20 cellular contexts compared by ENCODE assay signal in genomic region chr6:5684320-5684719, GRCh38.
DNase-seq lines count a peak whose midpoint lies in the region; ATAC-seq, FAIRE-seq and TF ChIP-seq lines count a peak whose summit lies in the region.
"Had no signal": no experiment of that assay in that cellular context is flagged by ENCODE, and none has a peak within 500 bp of the region (broad histone marks: within the 10 kb centered on the region; RNA-seq: fewer than 3 reads in every experiment).

No MANE protein-coding gene starts in this region.

- H3K27me3 Mint-ChIP-seq in astrocyte (ENCODE audit: low read depth, unreplicated experiment) (no peaks in the 10 kb centered on the region), glutamatergic neuron (ENCODE audit: unreplicated experiment) (peaks cover 2% of the 10 kb centered on the region)

- DNase-seq in AG10803 (ENCODE audit: low read depth): peak; percentile 38
- DNase-seq in IMR-90: peak; percentile 67
- DNase-seq in astrocyte (ENCODE audit: low read depth): peak; percentile 39
- no peak for DNase-seq in mesenchymal stem cell
- DNase-seq in activated naive CD4-positive, alpha-beta T cell treated with Interleukin-2 at 50 U/mL for 16 hours: no peak
- DNase-seq in hypothalamus (lab: John Stamatoyannopoulos, UW): no peak
- DNase-seq in glutamatergic neuron: no peak
- DNase-seq: COR-L47; GF-D8; left ventricle myocardium inferior; MV-4-11; NCI-H2171 treated with DMSO at 0.1 percent for 48 hours; pancreas; SJCRH30; stimulated activated CD4-positive, alpha-beta T cell treated with anti-CD3 and anti-CD28 coated beads, Interleukin-4, amount 100 ng/mL, for 1 hour had no signal

- ATAC-seq in IMR-90 (ENCODE audit: low read depth): peak; percentile 57
- ATAC-seq: pancreas had no signal

- H3K4me3 Mint-ChIP-seq in astrocyte (ENCODE audit: unreplicated experiment): no peak overlapping the region
- H3K4me3 Mint-ChIP-seq in glutamatergic neuron (ENCODE audit: unreplicated experiment): no peak overlapping the region
- H3K4me3 Mint-ChIP-seq: activated T-helper 1 cell treated with anti-CD3 and anti-CD28 coated beads, Interleukin-12 subunit alpha, Interleukin-12 subunit beta, Interleukin-2, Interleukin-4 antibody, amounts not matched to agents 30 ng/mL and 10 ng/mL and 1 ng/mL, durations not matched to agents 14 hours and 24 hours and 36 hours; T-helper 2 cell treated with Interferon-gamma antibody and Interleukin-4, amounts not matched to agents 5 μg/mL and 100 μg/mL, for 36 hours had no signal

- H3K9me3 ChIP-seq in IMR-90 (ENCODE audit: control insufficient read depth, insufficient read depth, low read length): no peaks in the 10 kb centered on the region
- H3K9me3 ChIP-seq in astrocyte (ENCODE audit: insufficient read depth, low read depth, low read length): no peaks in the 10 kb centered on the region
- H3K9me3 ChIP-seq in mesenchymal stem cell (ENCODE audit: control insufficient read depth, low read length): no peaks in the 10 kb centered on the region
- H3K9me3 ChIP-seq: pancreas, SJCRH30 had no signal

- H3K27me3 ChIP-seq in IMR-90 (ENCODE audit: control insufficient read depth, insufficient read depth, low read length): no peaks in the 10 kb centered on the region
- H3K27me3 ChIP-seq in astrocyte (ENCODE audit: insufficient read depth, low read length): no peaks in the 10 kb centered on the region
- H3K27me3 ChIP-seq in mesenchymal stem cell (ENCODE audit: control insufficient read depth in 1 of 2, insufficient read depth in 1 of 2, low read length in 2 of 2): no peaks in the 10 kb centered on the region
- H3K27me3 ChIP-seq: pancreas, SJCRH30 had no signal

- no peak overlapping the region for H2AK9ac ChIP-seq in IMR-90 (replicated peaks; ENCODE audit: low read depth, low read length, poor library complexity)

- dilution Hi-C loops in IMR-90 (cut with HindIII; ENCODE audit: low sequenced_read_pairs, unreplicated experiment): no loop called here

- no peak overlapping the region for H2BK20ac ChIP-seq in IMR-90 (ENCODE audit: low read depth, low read length)

- H4K8ac ChIP-seq in IMR-90 (ENCODE audit: low read depth in 2 of 2, low read length in 2 of 2) (no peak overlapping the region), mesenchymal stem cell (ENCODE audit: low read length) (peak overlapping the region; percentile 48)

- H3K56ac ChIP-seq in IMR-90 (ENCODE audit: extremely low read depth, insufficient read depth, low read length): no peak overlapping the region

- H2AFZ ChIP-seq in IMR-90 (replicated peaks; ENCODE audit: low read length, poor library complexity): no peak overlapping the region
- H2AFZ ChIP-seq in astrocyte (ENCODE audit: low read depth, low read length): no peak overlapping the region
- H2AFZ ChIP-seq in mesenchymal stem cell (ENCODE audit: low read depth, low read length): no peak overlapping the region

- in situ Hi-C loops in IMR-90 (cut with MboI; ENCODE audit: low sequenced_read_pairs): no loop called here

- WGBS in IMR-90 (ENCODE audit: extremely low coverage in 2 of 2, insufficient read length in 1 of 2), 2 experiments: 90% methylated on average over 2 of the region's 3 CpGs; no CpG with 5 or more reads in 1 of the 2 experiments
- WGBS in mesenchymal stem cell: 89% methylated on average over 3 of the region's 3 CpGs

- intact Hi-C loops in IMR-90 (cut with micrococcal nuclease): no loop called here

- CTCF ChIA-PET in IMR-90 (lab: Yijun Ruan, JAX): no interaction called here

- H3K4me1 ChIP-seq in IMR-90 (ENCODE audit: control insufficient read depth, insufficient read depth, low read length): no peaks in the 10 kb centered on the region
- no peaks in the 10 kb centered on the region for H3K4me1 ChIP-seq in astrocyte (ENCODE audit: insufficient read depth, low read length)
- H3K4me1 ChIP-seq in mesenchymal stem cell (ENCODE audit: control insufficient read depth, insufficient read depth, low read depth, low read length): peaks cover 2% of the 10 kb centered on the region
- H3K4me1 ChIP-seq: pancreas, SJCRH30 had no signal

- TF ChIP-seq RAD21 in IMR-90 (IDR thresholded peaks at IDR 0.05; ENCODE audit: low read length): no peak

- POLR2A ChIA-PET in IMR-90 (lab: Charles Lee; ENCODE audit: unreplicated experiment): no interaction called here

- H2BK15ac ChIP-seq in IMR-90 (ENCODE audit: low read depth, low read length) (no peak overlapping the region), mesenchymal stem cell (ENCODE audit: low read depth, poor library complexity, severe bottlenecking) (peak overlapping the region; percentile 65)

- H3K27ac ChIP-seq in IMR-90 (ENCODE audit: insufficient read depth, low read length): no peak overlapping the region
- no peak overlapping the region for H3K27ac ChIP-seq in astrocyte (ENCODE audit: low read depth, low read length)
- H3K27ac ChIP-seq in mesenchymal stem cell (ENCODE audit: low read length, poor library complexity, severe bottlenecking): no peak overlapping the region
- H3K27ac ChIP-seq: left ventricle myocardium inferior, pancreas, SJCRH30 had no signal

- no peaks in the 10 kb centered on the region for H3K79me2 ChIP-seq in astrocyte (ENCODE audit: insufficient read depth, low read length)

- H3K36me3 Mint-ChIP-seq in astrocyte (ENCODE audit: low read depth, unreplicated experiment) (peaks cover 6% of the 10 kb centered on the region), glutamatergic neuron (ENCODE audit: unreplicated experiment) (peaks cover 8% of the 10 kb centered on the region)

- no TSS peak for BruUV-seq in IMR-90 (replicated peaks; lab: Mats Ljungman, UMichigan)

- no peaks in the 10 kb centered on the region; the same call in 1 of the 2 replicates for H3K9me1 ChIP-seq in IMR-90 (ENCODE audit: insufficient read depth, low read length)

- H3K9me3 Mint-ChIP-seq in astrocyte (ENCODE audit: unreplicated experiment) (peaks cover 2% of the 10 kb centered on the region), glutamatergic neuron (ENCODE audit: unreplicated experiment) (peaks cover 3% of the 10 kb centered on the region)
- H3K9me3 Mint-ChIP-seq: T-helper 2 cell treated with Interferon-gamma antibody and Interleukin-4, amounts not matched to agents 5 μg/mL and 100 μg/mL, for 36 hours had no signal

- H4K20me1 ChIP-seq in IMR-90 (ENCODE audit: insufficient read depth, low read length) (no peaks in the 10 kb centered on the region), astrocyte (ENCODE audit: insufficient read depth, low read length) (no peaks in the 10 kb centered on the region)

- H3K79me1 ChIP-seq in IMR-90 (ENCODE audit: low read depth in 1 of 2, low read length in 2 of 2) (no peaks in the 10 kb centered on the region), mesenchymal stem cell (replicated peaks; ENCODE audit: low read length, poor library complexity, severe bottlenecking) (no peaks in the 10 kb centered on the region)

- no peak overlapping the region for H2BK120ac ChIP-seq in IMR-90 (ENCODE audit: low read depth, low read length)
- no peak overlapping the region for H2BK120ac ChIP-seq in mesenchymal stem cell (ENCODE audit: low read depth, low read length)

- H3K4ac ChIP-seq in IMR-90 (ENCODE audit: low read depth, low read length): no peak overlapping the region
- H3K4ac ChIP-seq in mesenchymal stem cell (ENCODE audit: low read depth in 1 of 2, low read length in 2 of 2): no peak overlapping the region

- no peaks in the 10 kb centered on the region for H3K4me1 Mint-ChIP-seq in astrocyte (ENCODE audit: low read depth, unreplicated experiment)
- peaks cover 7% of the 10 kb centered on the region for H3K4me1 Mint-ChIP-seq in glutamatergic neuron (ENCODE audit: low read depth, unreplicated experiment)

- H2BK5ac ChIP-seq in IMR-90 (ENCODE audit: low read depth, low read length, poor library complexity, severe bottlenecking) (no peak overlapping the region), mesenchymal stem cell (ENCODE audit: low read depth, low read length, poor library complexity, severe bottlenecking) (no peak overlapping the region)

- H3K14ac ChIP-seq in IMR-90 (replicated peaks; ENCODE audit: low read depth, low read length): no peak overlapping the region
- H3K14ac ChIP-seq in mesenchymal stem cell (ENCODE audit: low read length in 2 of 2): no peak overlapping the region

- no peak overlapping the region for H3K4me3 ChIP-seq in AG10803 (ENCODE audit: low read length)
- no peak overlapping the region for H3K4me3 ChIP-seq in IMR-90 (ENCODE audit: insufficient read depth, low read depth, low read length)
- H3K4me3 ChIP-seq in astrocyte (ENCODE audit: insufficient read depth, low read depth, low read length): no peak overlapping the region
- no peak overlapping the region for H3K4me3 ChIP-seq in mesenchymal stem cell (ENCODE audit: insufficient read depth in 1 of 2, low read depth in 1 of 2, low read length in 2 of 2)
- H3K4me3 ChIP-seq: left ventricle myocardium inferior, pancreas, SJCRH30 had no signal

- TF ChIP-seq POLR2A in IMR-90 (IDR thresholded peaks at IDR 0.05; ENCODE audit: low read depth, low read length): no peak

- H3K23ac ChIP-seq in IMR-90 (ENCODE audit: low read depth, low read length): no peak overlapping the region
- H3K23ac ChIP-seq in mesenchymal stem cell (ENCODE audit: low read length in 2 of 2): no peak overlapping the region

- H3K27ac Mint-ChIP-seq in astrocyte (ENCODE audit: unreplicated experiment) (no peak overlapping the region), glutamatergic neuron (ENCODE audit: unreplicated experiment) (no peak overlapping the region)
- H3K27ac Mint-ChIP-seq: activated T-helper 1 cell treated with anti-CD3 and anti-CD28 coated beads, Interleukin-12 subunit alpha, Interleukin-12 subunit beta, Interleukin-2, Interleukin-4 antibody, amounts not matched to agents 30 ng/mL and 10 ng/mL and 1 ng/mL, durations not matched to agents 14 hours and 24 hours and 36 hours; T-helper 2 cell treated with Interferon-gamma antibody and Interleukin-4, amounts not matched to agents 5 μg/mL and 100 μg/mL, for 36 hours had no signal

- no peak overlapping the region for H2BK12ac ChIP-seq in mesenchymal stem cell (ENCODE audit: low read length in 2 of 2)

- H4K5ac ChIP-seq in IMR-90 (ENCODE audit: low read depth, low read length): no peak overlapping the region

- H2AK5ac ChIP-seq in IMR-90 (ENCODE audit: low read depth, low read length) (no peak overlapping the region), mesenchymal stem cell (ENCODE audit: low read length, severe bottlenecking) (no peak overlapping the region)

- H3K18ac ChIP-seq in IMR-90 (ENCODE audit: low read depth, low read length) (no peak overlapping the region), mesenchymal stem cell (ENCODE audit: low read depth in 1 of 2, low read length in 2 of 2) (no peak overlapping the region)

- no peaks in the 10 kb centered on the region for H3K36me3 ChIP-seq in IMR-90 (ENCODE audit: control insufficient read depth, insufficient read depth, low read length)
- H3K36me3 ChIP-seq in astrocyte (ENCODE audit: insufficient read depth, low read length): no peaks in the 10 kb centered on the region
- H3K36me3 ChIP-seq in mesenchymal stem cell (ENCODE audit: control insufficient read depth in 1 of 2, insufficient read depth in 2 of 2, low read depth in 1 of 2, low read length in 2 of 2): no peaks in the 10 kb centered on the region
- H3K36me3 ChIP-seq: left ventricle myocardium inferior, pancreas, SJCRH30 had no signal

- no peak overlapping the region for H4K91ac ChIP-seq in IMR-90 (ENCODE audit: insufficient read depth, low read depth, low read length)
- H4K91ac ChIP-seq in mesenchymal stem cell (ENCODE audit: low read length): peak overlapping the region; percentile 55

- H3K4me2 ChIP-seq in IMR-90 (ENCODE audit: low read depth, low read length): no peak overlapping the region
- no peak overlapping the region for H3K4me2 ChIP-seq in astrocyte (ENCODE audit: low read length)
- H3K4me2 ChIP-seq in mesenchymal stem cell (ENCODE audit: low read length, poor library complexity, severe bottlenecking): no peak overlapping the region

- no peak for FAIRE-seq in astrocyte (lab: Jason Lieb, UNC)
- FAIRE-seq: endometrium, frontal cortex, GM12891, pancreas had no signal

- TF ChIP-seq CTCF in AG10803 (conservative IDR thresholded peaks at IDR 0.05; ENCODE audit: low read length) (no peak), IMR-90 (conservative IDR thresholded peaks at IDR 0.05; ENCODE audit: low read depth, low read length) (no peak), astrocyte (IDR thresholded peaks at IDR 0.05; ENCODE audit: insufficient read depth, low read depth, low read length) (no peak), glutamatergic neuron (IDR thresholded peaks at IDR 0.05; ENCODE audit: partially characterized antibody, unreplicated experiment) (no peak)

- H3K9ac ChIP-seq in IMR-90 (ENCODE audit: low read depth, low read length) (no peak overlapping the region), astrocyte (ENCODE audit: low read length) (no peak overlapping the region), mesenchymal stem cell (ENCODE audit: low read length) (peak overlapping the region; percentile 19)

Comparison
In these comparisons a context has a peak if more than half of its experiments do, and no peak if none do; other contexts are left out.
1. DNase-seq: peak in AG10803 (single experiment), IMR-90 (single experiment) and astrocyte (single experiment); none in mesenchymal stem cell (single experiment), activated naive CD4-positive, alpha-beta T cell treated with Interleukin-2 at 50 U/mL for 16 hours (single experiment), hypothalamus (0 of 51) and glutamatergic neuron (single experiment).